In genomic region chr12:5792350-5792749, GRCh38 we compare ENCODE assay signal across 17 cellular contexts.
DNase-seq lines count a peak whose midpoint lies in the region; ATAC-seq and TF ChIP-seq lines count a peak whose summit lies in the region.
"Had no signal": no experiment of that assay in that cellular context is flagged by ENCODE, and none has a peak within 500 bp of the region (broad histone marks: within the 10 kb centered on the region; RNA-seq: fewer than 3 reads in every experiment).

No MANE protein-coding gene starts in this region.

- H3K4me3 ChIP-seq in coronary artery (no peak overlapping the region), breast epithelium (no peak overlapping the region)
- H3K4me3 ChIP-seq: BLaER1 had no signal

- no peaks in the 10 kb centered on the region for H3K9me3 ChIP-seq in breast epithelium
- H3K9me3 ChIP-seq: BLaER1, Caco-2 had no signal

- no peaks in the 10 kb centered on the region for H3K4me1 Mint-ChIP-seq in activated T-cell treated with anti-CD3 and anti-CD28 coated beads, Interleukin-2, amount 50 U/mL, for 72 hours (ENCODE audit: low read depth)
- H3K4me1 Mint-ChIP-seq: CD8-positive, alpha-beta memory T cell; IgD-negative memory B cell had no signal

- H3K36me3 ChIP-seq in breast epithelium: no peaks in the 10 kb centered on the region
- H3K36me3 ChIP-seq: BLaER1 had no signal

- H3K27ac ChIP-seq in coronary artery (no peak overlapping the region), breast epithelium (no peak overlapping the region)
- H3K27ac ChIP-seq: 22Rv1, BLaER1 had no signal

- peak; percentile 58 to 75 for ATAC-seq in activated T-cell treated with anti-CD3 and anti-CD28 coated beads, Interleukin-2, amount 50 U/mL, for 72 hours (replicated peaks in 1 of 2)
- no peak for ATAC-seq in GM19035 (IDR thresholded peaks at IDR 0.05; ENCODE audit: unreplicated experiment)
- no peak for ATAC-seq in HG03565 (IDR thresholded peaks at IDR 0.05; ENCODE audit: unreplicated experiment)

- H3K27me3 Mint-ChIP-seq in activated T-cell treated with anti-CD3 and anti-CD28 coated beads, Interleukin-2, amount 50 U/mL, for 72 hours (ENCODE audit: low read depth): peaks cover 6% of the 10 kb centered on the region

- H3K27me3 ChIP-seq in breast epithelium: peaks cover 0 to 10% of the 10 kb centered on the region in 2 donors
- H3K27me3 ChIP-seq: BLaER1 had no signal

- no peak for TF ChIP-seq POLR2A in breast epithelium (IDR thresholded peaks at IDR 0.05)

- H3K4me1 ChIP-seq in breast epithelium: no peaks in the 10 kb centered on the region
- H3K4me1 ChIP-seq: BLaER1, Caco-2 had no signal

- H3K36me3 Mint-ChIP-seq in activated T-cell treated with anti-CD3 and anti-CD28 coated beads, Interleukin-2, amount 50 U/mL, for 72 hours (ENCODE audit: insufficient read depth in 2 of 2): no peaks in the 10 kb centered on the region
- H3K36me3 Mint-ChIP-seq: CD8-positive, alpha-beta memory T cell had no signal

- DNase-seq in activated T-cell treated with anti-CD3 and anti-CD28 coated beads, Interleukin-2, amount 50 U/mL, for 72 hours: no peak
- DNase-seq in activated T-cell treated with anti-CD3 and anti-CD28 coated beads, Interleukin-2, amount 50 U/mL, for 1 hour: no peak
- DNase-seq in OCI-M1 (lab: John Stamatoyannopoulos, UW) (peak; percentile 1), coronary artery (ENCODE audit: low spot score) (peak; percentile 11), renal cortical epithelial cell (ENCODE audit: low read depth) (peak; percentile 31), breast epithelium (ENCODE audit: low spot score in 2 of 2) (no peak)
- DNase-seq: AML-193; Caco-2; CD8-positive, alpha-beta memory T cell; DND-41; HCEC 1CT; HFFc6 had no signal

- no peak for TF ChIP-seq CTCF in coronary artery (IDR thresholded peaks at IDR 0.05)
- no peak for TF ChIP-seq CTCF in breast epithelium (IDR thresholded peaks at IDR 0.05)

- H3K9me3 Mint-ChIP-seq in activated T-cell treated with anti-CD3 and anti-CD28 coated beads, Interleukin-2, amount 50 U/mL, for 72 hours: no peaks in the 10 kb centered on the region
- H3K9me3 Mint-ChIP-seq: CD8-positive, alpha-beta memory T cell had no signal

- intact Hi-C loops in breast epithelium (cut with DNase I; ENCODE audit: low total_unique reads): no loop called here

- H3K27ac Mint-ChIP-seq in activated T-cell treated with anti-CD3 and anti-CD28 coated beads, Interleukin-2, amount 50 U/mL, for 72 hours: no peak overlapping the region
- H3K27ac Mint-ChIP-seq: CD8-positive, alpha-beta memory T cell; HFFc6; IgD-negative memory B cell had no signal

- no peak overlapping the region for H3K4me3 Mint-ChIP-seq in activated T-cell treated with anti-CD3 and anti-CD28 coated beads, Interleukin-2, amount 50 U/mL, for 72 hours
- H3K4me3 Mint-ChIP-seq: CD8-positive, alpha-beta memory T cell; HFFc6; IgD-negative memory B cell had no signal

Comparison
In these comparisons a context has a peak if more than half of its experiments do, and no peak if none do; other contexts are left out.
1. ATAC-seq: peak in activated T-cell treated with anti-CD3 and anti-CD28 coated beads, Interleukin-2, amount 50 U/mL, for 72 hours (2 of 2); none in GM19035 (single experiment) and HG03565 (single experiment).
2. DNase-seq: peak in OCI-M1 (single experiment), coronary artery (single experiment) and renal cortical epithelial cell (single experiment); none in activated T-cell treated with anti-CD3 and anti-CD28 coated beads, Interleukin-2, amount 50 U/mL, for 72 hours (0 of 2), activated T-cell treated with anti-CD3 and anti-CD28 coated beads, Interleukin-2, amount 50 U/mL, for 1 hour (single experiment) and breast epithelium (0 of 2).